ENCODE assay signal across 10 cellular contexts in genomic region chr7:68146970-68147369, GRCh38.
"Had no signal": no experiment of that assay in that cellular context is flagged by ENCODE, and none has a peak within 500 bp of the region (broad histone marks: within the 10 kb centered on the region; RNA-seq: fewer than 3 reads in every experiment).

No MANE protein-coding gene starts in this region.

- DNase-seq: activated CD4-positive, alpha-beta T cell treated with anti-CD3 and anti-CD28 coated beads, Interleukin-2, amount 50 U/mL, for 4 hours; activated naive CD4-positive, alpha-beta T cell treated with anti-CD3 and anti-CD28 coated beads, Interleukin-2, amount 50 U/mL, for 16 hours; activated T-cell treated with anti-CD3 and anti-CD28 coated beads, Interleukin-2, amount 50 U/mL, for 1 hour; amniotic stem cell; endodermal cell; erythroblast; stimulated activated CD4-positive, alpha-beta T cell treated with anti-CD3 and anti-CD28 coated beads, Interleukin-2, amount 100 ng/mL, for 48 hours; stimulated activated naive CD8-positive, alpha-beta T cell treated with anti-CD3 and anti-CD28 coated beads, Interleukin-15, Interleukin-2, amounts not matched to agents 100 U/mL and 50 U/mL, for 24 hours; upper lobe of left lung had no signal

- ATAC-seq: activated CD4-positive, CD25-positive, alpha-beta regulatory T cell treated with anti-CD3 and anti-CD28 coated beads, Interleukin-2, amount 50 U/mL, for 24 hours; stimulated activated naive CD8-positive, alpha-beta T cell treated with anti-CD3 and anti-CD28 coated beads, Interleukin-15, Interleukin-2, amounts not matched to agents 100 U/mL and 50 U/mL, for 24 hours had no signal
